Comparison of ENCODE assay signal across 26 cellular contexts in the genomic region with DNA sequence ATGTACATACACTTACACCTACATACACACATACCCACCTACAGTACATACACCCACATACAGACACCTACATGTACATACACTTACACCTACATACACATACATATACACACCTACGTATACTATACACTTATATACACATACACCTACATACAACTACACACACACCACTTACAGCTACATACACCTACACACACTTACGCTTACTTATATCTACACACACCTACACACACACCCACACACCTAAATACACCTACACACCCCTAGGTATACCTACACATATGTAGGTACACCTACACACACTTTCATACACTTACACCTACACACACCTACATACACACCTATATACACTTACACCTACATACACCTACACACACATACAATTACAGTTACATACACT.
"Had no signal": no experiment of that assay in that cellular context is flagged by ENCODE, and none has a peak within 500 bp of the region (broad histone marks: within the 10 kb centered on the region; RNA-seq: fewer than 3 reads in every experiment).

No MANE protein-coding gene starts in this region.

- H3K4me1 ChIP-seq: gastrocnemius medialis, psoas muscle, testis, tibial artery had no signal

- FAIRE-seq: endometrium, kidney had no signal

- H3K36me3 ChIP-seq: gastrocnemius medialis, ovary had no signal

- H3K27me3 ChIP-seq: hepatocyte, ovary, spleen, testis, tibial artery had no signal

- H3K4me3 Mint-ChIP-seq: memory B cell; nephron; stimulated activated memory B cell treated with anti-CD40 and anti-IgM and Interleukin-4, amounts not matched to agents 10 μg/mL and 1 μg/mL and 100 μg/mL, for 72 hours; type B pancreatic cell had no signal

- H3K4me3 ChIP-seq: coronary artery, gastrocnemius medialis, hepatocyte, lung, ovary, psoas muscle, skin epidermis, spleen, testis, tibial artery had no signal

- DNase-seq: dermis blood vessel endothelial cell; effector memory CD4-positive, alpha-beta T cell; foreskin fibroblast; gastrocnemius medialis; head of caudate nucleus; occipital lobe; ovary; psoas muscle; right cardiac atrium; stimulated activated CD4-positive, alpha-beta T cell treated with anti-CD3 and anti-CD28 coated beads, Interleukin-4, amount 100 ng/mL, for 4 hours; stimulated activated naive CD8-positive, alpha-beta T cell treated with anti-CD3 and anti-CD28 coated beads, Interleukin-15, Interleukin-2, amounts not matched to agents 100 U/mL and 50 U/mL, for 24 hours; substantia nigra; testis had no signal

- H3K27ac ChIP-seq: coronary artery, gastrocnemius medialis, hepatocyte, ovary, psoas muscle, skin epidermis, spleen, testis, tibial artery had no signal

- H3K9me3 Mint-ChIP-seq: type B pancreatic cell had no signal

- H3K9me3 ChIP-seq: gastrocnemius medialis, ovary, psoas muscle, spleen, testis, tibial artery had no signal

- H3K27ac Mint-ChIP-seq: memory B cell; nephron; stimulated activated memory B cell treated with anti-CD40 and anti-IgM and Interleukin-4, amounts not matched to agents 10 μg/mL and 1 μg/mL and 100 μg/mL, for 72 hours; type B pancreatic cell had no signal

- H3K27me3 Mint-ChIP-seq: type B pancreatic cell had no signal

- H3K36me3 Mint-ChIP-seq: memory B cell; stimulated activated memory B cell treated with anti-CD40 and anti-IgM and Interleukin-4, amounts not matched to agents 10 μg/mL and 1 μg/mL and 100 μg/mL, for 72 hours had no signal

- H3K4me1 Mint-ChIP-seq: memory B cell; nephron; stimulated activated memory B cell treated with anti-CD40 and anti-IgM and Interleukin-4, amounts not matched to agents 10 μg/mL and 1 μg/mL and 100 μg/mL, for 72 hours had no signal

- ATAC-seq: gastrocnemius medialis; left lobe of liver; psoas muscle; right cardiac atrium; stimulated activated naive CD8-positive, alpha-beta T cell treated with anti-CD3 and anti-CD28 coated beads, Interleukin-15, Interleukin-2, amounts not matched to agents 100 U/mL and 50 U/mL, for 24 hours had no signal
